ENCODE assay signal across 11 cellular contexts in genomic region chr6:47713200-47713599, GRCh38. TPM values are rescaled to one million over a fixed set of nuclear protein-coding genes. Genes with fewer than 3 reads are reported as not detected.
"Had no signal": no experiment of that assay in that cellular context is flagged by ENCODE, and none has a peak within 500 bp of the region (broad histone marks: within the 10 kb centered on the region; RNA-seq: fewer than 3 reads in every experiment).

No MANE protein-coding gene starts in this region.

- FAIRE-seq: H1, H54 had no signal

- H3K27ac ChIP-seq: GM23248 had no signal

- H3K4me2 ChIP-seq: GM23338 had no signal

- H3K9ac ChIP-seq: GM23248 had no signal

- ATAC-seq: GM23338, HCT116 had no signal

- H3K36me3 ChIP-seq: HAP-1 had no signal

- H2AFZ ChIP-seq: GM23248, GM23338 had no signal

- DNase-seq: GM23248, GOT3, H7, H9, HCEC 1CT, HFFc6 had no signal

- H3K4me1 ChIP-seq: HAP-1 had no signal

- H3K9me3 ChIP-seq: HAP-1 had no signal

- H3K4me3 ChIP-seq: GM23248, GM23338, HAP-1 had no signal

RNA-seq across cellular contexts. Expression of gene ADGRF4, which starts 14.8 kb away (rescaled TPM):
- total RNA-seq: GM23338, H1, H9, HFFc6 had no signal
- polyA plus RNA-seq: GM23248, GM23338 had no signal
